1 cellular context compared by ENCODE assay signal in the genomic region with DNA sequence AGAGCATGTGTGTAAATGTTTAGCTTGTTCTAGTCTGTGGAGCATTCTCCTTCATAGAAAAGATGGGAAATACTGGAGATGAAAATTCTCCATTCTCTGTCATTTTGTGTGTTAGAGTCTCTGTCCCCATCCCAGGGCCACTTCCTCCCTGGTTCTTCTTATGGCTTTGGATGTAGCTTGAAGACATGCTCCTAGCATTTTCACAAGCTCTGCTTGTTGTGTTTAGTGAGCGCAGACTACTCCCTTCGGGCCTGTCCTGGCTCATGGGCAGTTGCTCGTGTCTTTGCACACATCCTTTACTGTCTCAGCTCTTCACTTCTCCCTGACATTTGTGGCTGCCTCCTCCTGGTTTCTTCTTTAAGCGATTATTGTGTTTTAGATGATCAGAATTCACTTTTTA.
TF ChIP-seq lines count a peak whose summit lies in the region.

No MANE protein-coding gene starts in this region.

TF ChIP-seq in GM12878, 131 proteins besides CTCF, POLR2A, EP300 and RAD21:
- TF ChIP-seq RELA (IDR thresholded peaks at IDR 0.05; ENCODE audit: borderline replicate concordance, partially characterized antibody) (no peak), MAX (IDR thresholded peaks at IDR 0.05; ENCODE audit: low read depth, low read length) (no peak), JUNB (IDR thresholded peaks at IDR 0.05) (no peak), ZNF592 (IDR thresholded peaks at IDR 0.05) (no peak), EGR1 (IDR thresholded peaks at IDR 0.05; ENCODE audit: borderline replicate concordance in 1 of 2, low read depth in 2 of 2, low read length in 2 of 2) (no peak), CEBPB (IDR thresholded peaks at IDR 0.05; ENCODE audit: borderline replicate concordance in 1 of 2, low read depth in 2 of 2, low read length in 2 of 2) (no peak), BRCA1 (IDR thresholded peaks at IDR 0.05; ENCODE audit: low read depth, low read length) (no peak), CEBPZ (IDR thresholded peaks at IDR 0.05; ENCODE audit: low read depth, low read length) (no peak), TCF3 (IDR thresholded peaks at IDR 0.05; ENCODE audit: borderline replicate concordance, insufficient read depth, low read depth, low read length) (no peak)
- TF ChIP-seq, protein P1, sequence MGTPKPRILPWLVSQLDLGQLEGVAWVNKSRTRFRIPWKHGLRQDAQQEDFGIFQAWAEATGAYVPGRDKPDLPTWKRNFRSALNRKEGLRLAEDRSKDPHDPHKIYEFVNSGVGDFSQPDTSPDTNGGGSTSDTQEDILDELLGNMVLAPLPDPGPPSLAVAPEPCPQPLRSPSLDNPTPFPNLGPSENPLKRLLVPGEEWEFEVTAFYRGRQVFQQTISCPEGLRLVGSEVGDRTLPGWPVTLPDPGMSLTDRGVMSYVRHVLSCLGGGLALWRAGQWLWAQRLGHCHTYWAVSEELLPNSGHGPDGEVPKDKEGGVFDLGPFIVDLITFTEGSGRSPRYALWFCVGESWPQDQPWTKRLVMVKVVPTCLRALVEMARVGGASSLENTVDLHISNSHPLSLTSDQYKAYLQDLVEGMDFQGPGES (IDR thresholded peaks at IDR 0.05), result no peak
